Comparison of ENCODE assay signal across 29 cellular contexts in the genomic region with DNA sequence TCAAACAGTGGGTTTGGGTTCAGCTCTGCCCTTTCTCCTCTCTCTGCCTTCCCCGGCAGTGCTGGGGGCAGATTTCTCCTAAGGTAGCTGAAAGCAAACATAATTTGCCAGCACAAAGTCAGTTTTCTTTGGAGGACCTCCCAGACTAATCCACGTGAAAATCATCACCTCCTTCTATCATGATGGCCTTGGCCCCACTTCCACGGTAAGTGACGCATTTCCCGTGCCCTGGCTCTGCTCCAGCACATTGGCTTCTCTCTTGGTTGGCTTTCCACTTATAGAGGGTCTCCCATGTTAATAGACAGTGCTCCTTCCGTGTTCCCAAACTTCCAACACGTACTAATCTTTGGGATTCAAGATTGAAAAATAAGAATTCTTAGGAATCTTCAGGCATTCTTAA.
A peak's percentile ranks its signal among the peaks of the same experiment; 100 is the strongest.
DNase-seq lines count a peak whose midpoint lies in the region; ATAC-seq, FAIRE-seq and TF ChIP-seq lines count a peak whose summit lies in the region.
"Had no signal": no experiment of that assay in that cellular context is flagged by ENCODE, and none has a peak within 500 bp of the region (broad histone marks: within the 10 kb centered on the region; RNA-seq: fewer than 3 reads in every experiment).

No MANE protein-coding gene starts in this region.

- H3K27me3 Mint-ChIP-seq in activated T-helper 17 cell treated with anti-CD3 and anti-CD28 coated beads, Interleukin-2, amount 50 U/mL, for 72 hours = no peaks in the 10 kb centered on the region
- H3K27me3 Mint-ChIP-seq: CD4-positive, alpha-beta memory T cell; CD4-positive, CD25-positive, alpha-beta regulatory T cell; CD8-positive, alpha-beta memory T cell had no signal

- H3K27me3 ChIP-seq in Panc1 (ENCODE audit: control insufficient read depth, insufficient read depth, low read length) (no peaks in the 10 kb centered on the region), endothelial cell of umbilical vein (ENCODE audit: control insufficient read depth in 2 of 2, insufficient read depth in 2 of 2, low read length in 2 of 2) (peaks cover 4 to 10% of the 10 kb centered on the region in 2 experiments)
- H3K27me3 ChIP-seq: BLaER1 had no signal

- H3K4me3 Mint-ChIP-seq in activated T-helper 17 cell treated with anti-CD3 and anti-CD28 coated beads, Interleukin-2, amount 50 U/mL, for 72 hours = no peak overlapping the region
- H3K4me3 Mint-ChIP-seq: CD14-positive monocyte; CD4-positive, alpha-beta memory T cell; CD4-positive, CD25-positive, alpha-beta regulatory T cell; CD8-positive, alpha-beta memory T cell had no signal

- FAIRE-seq in endothelial cell of umbilical vein (lab: Jason Lieb, UNC) = no peak
- FAIRE-seq: A204.1, GM12878, GM12892, GM18507 had no signal

- ATAC-seq in Panc1 = no peak
- no peak for ATAC-seq in activated T-helper 17 cell treated with anti-CD3 and anti-CD28 coated beads, Interleukin-2, amount 50 U/mL, for 72 hours (replicated peaks)
- ATAC-seq: GM12878 had no signal

- no peaks in the 10 kb centered on the region for H4K20me1 ChIP-seq in endothelial cell of umbilical vein (replicated peaks; ENCODE audit: control insufficient read depth, extremely low read depth, insufficient read depth, low read length)
- H4K20me1 ChIP-seq: BLaER1 had no signal

- H3K9me3 ChIP-seq in Panc1 (ENCODE audit: control insufficient read depth, insufficient read depth, low read depth, low read length) = no peaks in the 10 kb centered on the region; the same call in 1 of the 2 replicates
- H3K9me3 ChIP-seq in endothelial cell of umbilical vein (replicated peaks; ENCODE audit: control insufficient read depth, insufficient read depth, low read length) = no peaks in the 10 kb centered on the region
- H3K9me3 ChIP-seq: BE2C, BLaER1 had no signal

- H3K9me1 ChIP-seq in endothelial cell of umbilical vein (replicated peaks; ENCODE audit: control insufficient read depth, extremely low read depth, insufficient read depth, low read length) = no peaks in the 10 kb centered on the region

- H3K4me1 ChIP-seq in Panc1 (ENCODE audit: control insufficient read depth, insufficient read depth, low read length) (peaks cover 4% of the 10 kb centered on the region), endothelial cell of umbilical vein (ENCODE audit: control insufficient read depth, extremely low read depth, insufficient read depth, low read length) (no peaks in the 10 kb centered on the region)
- H3K4me1 ChIP-seq: BE2C, BLaER1 had no signal

- intact Hi-C loops in Panc1 (cut with micrococcal nuclease; ENCODE audit: unreplicated experiment) (no loop called here), endothelial cell of umbilical vein (cut with micrococcal nuclease) (no loop called here)

- H3K36me3 ChIP-seq in Panc1 (ENCODE audit: control insufficient read depth, insufficient read depth, low read length) (no peaks in the 10 kb centered on the region), endothelial cell of umbilical vein (ENCODE audit: control insufficient read depth in 2 of 2, extremely low read depth in 1 of 2, insufficient read depth in 2 of 2, low read length in 2 of 2) (no peaks in the 10 kb centered on the region)
- H3K36me3 ChIP-seq: BE2C, BLaER1 had no signal

- H3K9me3 Mint-ChIP-seq in activated T-helper 17 cell treated with anti-CD3 and anti-CD28 coated beads, Interleukin-2, amount 50 U/mL, for 72 hours = no peaks in the 10 kb centered on the region

- no peak overlapping the region for H3K4me2 ChIP-seq in endothelial cell of umbilical vein (ENCODE audit: insufficient read depth, low read length)
- H3K4me2 ChIP-seq: BLaER1 had no signal

- H3K27ac ChIP-seq in Panc1 (ENCODE audit: low read length) = peak overlapping the region; percentile 34; the same call in 1 of the 2 replicates
- H3K27ac ChIP-seq in endothelial cell of umbilical vein (ENCODE audit: insufficient read depth, low read depth, low read length) = no peak overlapping the region
- H3K27ac ChIP-seq: BLaER1 had no signal

- in situ Hi-C loops in Panc1 (cut with HindIII; ENCODE audit: low pct_unique_long_range_greater_than_20kb, low sequenced_read_pairs) = no loop called here

- POLR2A ChIA-PET in Panc1 (lab: Charles Lee) = interaction anchor here (0.6 kb wide), 1 partner anchor 104 kb away, joined by 3 read pairs; no protein-coding TSS in a partner anchor
- POLR2A ChIA-PET in endothelial cell of umbilical vein (lab: Charles Lee) = no interaction called here
- POLR2A ChIA-PET in HEK293T (lab: Yijun Ruan, JAX) = no interaction called here

- TF ChIP-seq CTCF in Panc1 (IDR thresholded peaks at IDR 0.05) (no peak), endothelial cell of umbilical vein (IDR thresholded peaks at IDR 0.05; ENCODE audit: extremely low read depth in 1 of 2, insufficient read depth in 1 of 2, low read depth in 1 of 2, low read length in 2 of 2) (no peak)

- H3K79me2 ChIP-seq in endothelial cell of umbilical vein (ENCODE audit: control insufficient read depth, insufficient read depth, low read length) = no peaks in the 10 kb centered on the region

- no peak overlapping the region for H3K27ac Mint-ChIP-seq in activated T-helper 17 cell treated with anti-CD3 and anti-CD28 coated beads, Interleukin-2, amount 50 U/mL, for 72 hours
- H3K27ac Mint-ChIP-seq: CD14-positive monocyte; CD4-positive, alpha-beta memory T cell; CD4-positive, CD25-positive, alpha-beta regulatory T cell; CD8-positive, alpha-beta memory T cell had no signal

- H3K36me3 Mint-ChIP-seq in activated T-helper 17 cell treated with anti-CD3 and anti-CD28 coated beads, Interleukin-2, amount 50 U/mL, for 72 hours (ENCODE audit: low read depth) = no peaks in the 10 kb centered on the region
- H3K36me3 Mint-ChIP-seq: CD14-positive monocyte; CD4-positive, alpha-beta memory T cell; CD4-positive, CD25-positive, alpha-beta regulatory T cell; CD8-positive, alpha-beta memory T cell had no signal

- dilution Hi-C loops in endothelial cell of umbilical vein (cut with MboI; ENCODE audit: extremely low pct_ligation_motif_present, low sequenced_read_pairs) = no loop called here

- H3K4me1 Mint-ChIP-seq in activated T-helper 17 cell treated with anti-CD3 and anti-CD28 coated beads, Interleukin-2, amount 50 U/mL, for 72 hours = no peaks in the 10 kb centered on the region
- H3K4me1 Mint-ChIP-seq: CD14-positive monocyte; CD4-positive, alpha-beta memory T cell; CD4-positive, CD25-positive, alpha-beta regulatory T cell; CD8-positive, alpha-beta memory T cell had no signal

- no TSS peak for BruUV-seq in Panc1 (replicated peaks; lab: Mats Ljungman, UMichigan)
- no TSS peak for BruUV-seq in endothelial cell of umbilical vein (replicated peaks; lab: Mats Ljungman, UMichigan)

- CTCF ChIA-PET in Panc1 (lab: Charles Lee) (no interaction called here), endothelial cell of umbilical vein (lab: Charles Lee) (interaction anchor here (1.3 kb wide), 1 partner anchor 9 kb away, joined by 6 read pairs; no protein-coding TSS in a partner anchor), HEK293T (lab: Yijun Ruan, JAX) (interaction anchor here (0.6 kb wide), 1 partner anchor 14 kb away, joined by 5 read pairs; no protein-coding TSS in a partner anchor)

- no peak overlapping the region for H3K9ac ChIP-seq in endothelial cell of umbilical vein (replicated peaks; ENCODE audit: extremely low read depth, insufficient read depth, low read length)
- H3K9ac ChIP-seq: BLaER1 had no signal

- TF ChIP-seq POLR2A in endothelial cell of umbilical vein (IDR thresholded peaks at IDR 0.05; ENCODE audit: low read depth, low read length) = no peak

- no peak for DNase-seq in Panc1 (ENCODE audit: low read depth, low spot score)
- DNase-seq in dermis blood vessel endothelial cell = peak; percentile 69
- DNase-seq in endothelial cell of umbilical vein (ENCODE audit: low read depth, low spot score) = peak; percentile 40
- DNase-seq in lung microvascular endothelial cell (ENCODE audit: low read depth in 2 of 2) = peak; percentile 52 to 71
- no peak for DNase-seq in HEK293T (ENCODE audit: extremely low spot score)
- no peak for DNase-seq in NCI-H2171 treated with DMSO at 0.1 percent for 48 hours (lab: John Stamatoyannopoulos, UW)
- no peak for DNase-seq in islet precursor cell
- DNase-seq: 8988T; ACHN; BE2C; C1 segment of cervical spinal cord; CD4-positive, alpha-beta memory T cell; CD4-positive, CD25-positive, alpha-beta regulatory T cell; CD8-positive, alpha-beta memory T cell; COR-L47; DMS 273 treated with DMSO at 0.1 percent for 48 hours; DMS153; DMS53; DMS79; DND-41; EL; GDM1 had no signal

- H2AFZ ChIP-seq in endothelial cell of umbilical vein (ENCODE audit: low read depth, low read length) = no peak overlapping the region

- H3K4me3 ChIP-seq in Panc1 (ENCODE audit: low read depth in 2 of 2, low read length in 2 of 2) (no peak overlapping the region), endothelial cell of umbilical vein (replicated peaks in 1 of 3; ENCODE audit: insufficient read depth in 1 of 3, low read depth in 1 of 3, low read length in 3 of 3) (no peak overlapping the region)
- H3K4me3 ChIP-seq: BLaER1, GM12878 had no signal

TF ChIP-seq in endothelial cell of umbilical vein, 7 proteins besides CTCF, POLR2A, EP300 and RAD21 (continues in another document):
- TF ChIP-seq MYC (IDR thresholded peaks at IDR 0.05; ENCODE audit: low read depth, low read length) (no peak), GATA2 (IDR thresholded peaks at IDR 0.05; ENCODE audit: insufficient read depth, insufficient read length, low read depth, low read length) (no peak), EZH2 (IDR thresholded peaks at IDR 0.05; ENCODE audit: borderline replicate concordance, low read depth, low read length, severe bottlenecking) (no peak), JUN (IDR thresholded peaks at IDR 0.05; ENCODE audit: borderline replicate concordance, insufficient read depth, insufficient read length, low read depth) (no peak), MAX (IDR thresholded peaks at IDR 0.05; ENCODE audit: insufficient read depth, insufficient read length) (no peak), POLR2AphosphoS5 (IDR thresholded peaks at IDR 0.05; ENCODE audit: insufficient read depth, low read depth, low read length) (no peak)

TF ChIP-seq in HEK293T, 16 proteins besides CTCF, POLR2A, EP300 and RAD21:
- no peak for TF ChIP-seq ZNF384 (IDR thresholded peaks at IDR 0.05)
- no peak for TF ChIP-seq FOXA1 (IDR thresholded peaks at IDR 0.05)
- TF ChIP-seq FOXK2 (IDR thresholded peaks at IDR 0.05) = no peak
- TF ChIP-seq CTBP1 (IDR thresholded peaks at IDR 0.05; ENCODE audit: borderline replicate concordance) = no peak

Comparison
In these comparisons a context has a peak if more than half of its experiments do, and no peak if none do; other contexts are left out.
1. DNase-seq: peak in dermis blood vessel endothelial cell (single experiment), endothelial cell of umbilical vein (single experiment) and lung microvascular endothelial cell (2 of 2); none in Panc1 (single experiment), HEK293T (single experiment), NCI-H2171 treated with DMSO at 0.1 percent for 48 hours (single experiment) and islet precursor cell (single experiment).